1 cellular context compared by ENCODE assay signal in genomic region chr9:136697146-136697820, GRCh38.
TF ChIP-seq lines count a peak whose summit lies in the region.

No MANE protein-coding gene starts in this region.

TF ChIP-seq in HepG2, 621 proteins besides CTCF, POLR2A, EP300 and RAD21 (continued from another document and continues in another):
- no peak; the same call in 1 of the 2 replicates for TF ChIP-seq ZBTB39 (CRISPR knock-in tag; IDR thresholded peaks at IDR 0.05)
- TF ChIP-seq USF2 (IDR thresholded peaks at IDR 0.05; ENCODE audit: low read depth, low read length), result no peak
- TF ChIP-seq USF2 (CRISPR knock-in tag; IDR thresholded peaks at IDR 0.05; ENCODE audit: borderline replicate concordance), result no peak
- TF ChIP-seq ZNF232 (CRISPR knock-in tag; IDR thresholded peaks at IDR 0.05; ENCODE audit: borderline replicate concordance), result no peak
- no peak for TF ChIP-seq ZNF3 (CRISPR knock-in tag; IDR thresholded peaks at IDR 0.05)
- no peak for TF ChIP-seq ZSCAN29 (CRISPR knock-in tag; conservative IDR thresholded peaks at IDR 0.05)
- TF ChIP-seq ZMYM3 (CRISPR knock-in tag; IDR thresholded peaks at IDR 0.05), result peak; percentile 51; the same call in 1 of the 2 replicates
- no peak for TF ChIP-seq ZNF512B (CRISPR knock-in tag; IDR thresholded peaks at IDR 0.05; ENCODE audit: borderline replicate concordance)
- no peak for TF ChIP-seq ZSCAN22 (CRISPR knock-in tag; IDR thresholded peaks at IDR 0.05)
- TF ChIP-seq CREM (IDR thresholded peaks at IDR 0.05), result peak; percentile 53; the same call in 1 of the 2 replicates
- TF ChIP-seq CREM (CRISPR knock-in tag; IDR thresholded peaks at IDR 0.05), result no peak
- peak; percentile 66 to 78; a peak in 3 of 4 replicates for TF ChIP-seq NR2F1 (CRISPR knock-in tag; IDR thresholded peaks at IDR 0.05)
- 0 out of 2 replicates have a peak, but pooled peaks have one; percentile 28 for TF ChIP-seq ELF3 (CRISPR knock-in tag; IDR thresholded peaks at IDR 0.05)
- TF ChIP-seq CENPX (CRISPR knock-in tag; IDR thresholded peaks at IDR 0.05), result no peak
- TF ChIP-seq KAT7 (CRISPR knock-in tag; IDR thresholded peaks at IDR 0.05; ENCODE audit: borderline replicate concordance), result no peak
- TF ChIP-seq YY1 (IDR thresholded peaks at IDR 0.05; ENCODE audit: insufficient read depth, insufficient replicate concordance, low read depth, low read length), result no peak
- no peak for TF ChIP-seq ZKSCAN5 (CRISPR knock-in tag; IDR thresholded peaks at IDR 0.05)
- TF ChIP-seq, protein P1, sequence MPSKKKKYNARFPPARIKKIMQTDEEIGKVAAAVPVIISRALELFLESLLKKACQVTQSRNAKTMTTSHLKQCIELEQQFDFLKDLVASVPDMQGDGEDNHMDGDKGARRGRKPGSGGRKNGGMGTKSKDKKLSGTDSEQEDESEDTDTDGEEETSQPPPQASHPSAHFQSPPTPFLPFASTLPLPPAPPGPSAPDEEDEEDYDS (CRISPR knock-in tag; IDR thresholded peaks at IDR 0.05), result no peak
- TF ChIP-seq HNRNPH1 (optimal IDR thresholded peaks at IDR 0.05; ENCODE audit: low read depth, low read length), result no peak
- TF ChIP-seq, protein P2, sequence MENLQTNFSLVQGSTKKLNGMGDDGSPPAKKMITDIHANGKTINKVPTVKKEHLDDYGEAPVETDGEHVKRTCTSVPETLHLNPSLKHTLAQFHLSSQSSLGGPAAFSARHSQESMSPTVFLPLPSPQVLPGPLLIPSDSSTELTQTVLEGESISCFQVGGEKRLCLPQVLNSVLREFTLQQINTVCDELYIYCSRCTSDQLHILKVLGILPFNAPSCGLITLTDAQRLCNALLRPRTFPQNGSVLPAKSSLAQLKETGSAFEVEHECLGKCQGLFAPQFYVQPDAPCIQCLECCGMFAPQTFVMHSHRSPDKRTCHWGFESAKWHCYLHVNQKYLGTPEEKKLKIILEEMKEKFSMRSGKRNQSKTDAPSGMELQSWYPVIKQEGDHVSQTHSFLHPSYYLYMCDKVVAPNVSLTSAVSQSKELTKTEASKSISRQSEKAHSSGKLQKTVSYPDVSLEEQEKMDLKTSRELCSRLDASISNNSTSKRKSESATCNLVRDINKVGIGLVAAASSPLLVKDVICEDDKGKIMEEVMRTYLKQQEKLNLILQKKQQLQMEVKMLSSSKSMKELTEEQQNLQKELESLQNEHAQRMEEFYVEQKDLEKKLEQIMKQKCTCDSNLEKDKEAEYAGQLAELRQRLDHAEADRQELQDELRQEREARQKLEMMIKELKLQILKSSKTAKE (CRISPR knock-in tag; IDR thresholded peaks at IDR 0.05; ENCODE audit: borderline replicate concordance), result peak; percentile 87
- no peak for TF ChIP-seq ZIK1 (CRISPR knock-in tag; IDR thresholded peaks at IDR 0.05; ENCODE audit: borderline replicate concordance, low read depth)
- no peak for TF ChIP-seq ZNF224 (CRISPR knock-in tag; IDR thresholded peaks at IDR 0.05)
- TF ChIP-seq ZNF577 (CRISPR knock-in tag; IDR thresholded peaks at IDR 0.05; ENCODE audit: borderline replicate concordance, low read depth), result no peak
- TF ChIP-seq ZBTB34 (CRISPR knock-in tag; IDR thresholded peaks at IDR 0.05), result no peak
- peak; percentile 64; the same call in 1 of the 2 replicates for TF ChIP-seq ZNF609 (CRISPR knock-in tag; IDR thresholded peaks at IDR 0.05; ENCODE audit: borderline replicate concordance)
- no peak for TF ChIP-seq KDM2A (CRISPR knock-in tag; IDR thresholded peaks at IDR 0.05; ENCODE audit: borderline replicate concordance, low read depth)
- peak; percentile 89 for TF ChIP-seq ZNF205 (CRISPR knock-in tag; IDR thresholded peaks at IDR 0.05)
- no peak for TF ChIP-seq ZNF253 (CRISPR knock-in tag; IDR thresholded peaks at IDR 0.05; ENCODE audit: borderline replicate concordance)
- no peak for TF ChIP-seq ZNF383 (CRISPR knock-in tag; IDR thresholded peaks at IDR 0.05; ENCODE audit: borderline replicate concordance)
- no peak for TF ChIP-seq ZNF460 (CRISPR knock-in tag; IDR thresholded peaks at IDR 0.05; ENCODE audit: borderline replicate concordance)
- no peak for TF ChIP-seq PBX2 (CRISPR knock-in tag; IDR thresholded peaks at IDR 0.05)
- no peak for TF ChIP-seq HCFC1 (IDR thresholded peaks at IDR 0.05; ENCODE audit: low read depth, low read length)
- no peak for TF ChIP-seq ZNF720 (CRISPR knock-in tag; IDR thresholded peaks at IDR 0.05)
- no peak for TF ChIP-seq KLF13 (CRISPR knock-in tag; IDR thresholded peaks at IDR 0.05)
- no peak for TF ChIP-seq GTF2F1 (IDR thresholded peaks at IDR 0.05; ENCODE audit: low read length)
- TF ChIP-seq PRDM10 (CRISPR knock-in tag; IDR thresholded peaks at IDR 0.05; ENCODE audit: low read depth), result no peak
- no peak for TF ChIP-seq HNRNPL (IDR thresholded peaks at IDR 0.05; ENCODE audit: low read depth, low read length)
- no peak for TF ChIP-seq ZNF484 (CRISPR knock-in tag; IDR thresholded peaks at IDR 0.05; ENCODE audit: borderline replicate concordance, low read depth)
- TF ChIP-seq POLR2AphosphoS2 (IDR thresholded peaks at IDR 0.05; ENCODE audit: low read depth, low read length), result no peak
- TF ChIP-seq ZNF343 (CRISPR knock-in tag; IDR thresholded peaks at IDR 0.05), result 0 out of 2 replicates have a peak, but pooled peaks have one; percentile 3
